In genomic region chr7:26087321-26088091, GRCh38 we compare ENCODE assay signal across 1 cellular context.
TF ChIP-seq lines count a peak whose summit lies in the region.

No MANE protein-coding gene starts in this region.

TF ChIP-seq in IMR-90, 13 proteins besides CTCF, POLR2A, EP300 and RAD21 (continued from another document):
- TF ChIP-seq USF2 (IDR thresholded peaks at IDR 0.05; ENCODE audit: low read depth, low read length) (no peak), SMC3 (IDR thresholded peaks at IDR 0.05; ENCODE audit: low read depth, low read length) (no peak), CEBPB (IDR thresholded peaks at IDR 0.05; ENCODE audit: low read depth, low read length) (no peak)
